Comparison of ENCODE assay signal across 12 cellular contexts in the genomic region with DNA sequence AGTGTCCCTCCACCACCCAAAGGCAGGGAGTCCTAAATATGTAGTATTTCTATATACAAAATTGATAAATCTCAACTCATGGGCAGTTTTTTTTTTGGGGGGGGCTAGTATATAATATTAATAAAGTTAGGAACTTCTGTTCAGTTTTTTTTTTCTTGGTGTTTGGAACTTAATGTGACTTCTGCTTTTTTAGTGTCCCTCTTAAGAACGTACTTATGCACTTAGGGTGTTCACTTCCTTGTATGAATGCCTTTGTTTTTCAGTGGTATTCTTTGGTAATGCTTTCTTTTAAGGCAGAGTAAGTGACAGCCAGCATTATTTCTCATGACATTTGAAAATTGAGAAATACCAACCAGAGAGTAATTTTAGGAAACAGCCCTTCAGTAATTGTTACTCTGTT. TPM values are rescaled to one million over a fixed set of nuclear protein-coding genes. Genes with fewer than 3 reads are reported as not detected.
DNase-seq lines count a peak whose midpoint lies in the region; ATAC-seq and TF ChIP-seq lines count a peak whose summit lies in the region.
"Had no signal": no experiment of that assay in that cellular context is flagged by ENCODE, and none has a peak within 500 bp of the region (broad histone marks: within the 10 kb centered on the region; RNA-seq: fewer than 3 reads in every experiment).

No MANE protein-coding gene starts in this region.

- peaks cover 16% of the 10 kb centered on the region for H3K27me3 Mint-ChIP-seq in GM23338 (ENCODE audit: insufficient read depth, low read depth, poor library complexity)

- intact Hi-C loops in A673 (cut with micrococcal nuclease; ENCODE audit: unreplicated experiment): no loop called here

- no peaks in the 10 kb centered on the region for H3K9me3 Mint-ChIP-seq in GM23338

- peak overlapping the region; percentile 88 for H3K4me3 Mint-ChIP-seq in GM23338

- no peaks in the 10 kb centered on the region for H3K27me3 ChIP-seq in BLaER1 treated with 17β-estradiol and CSF1 and Interleukin-3, amounts not matched to agents 10 nM and 100 nM
- H3K27me3 ChIP-seq in GM23338 (ENCODE audit: insufficient read depth): peaks cover 17% of the 10 kb centered on the region
- no peaks in the 10 kb centered on the region for H3K27me3 ChIP-seq in SU-DHL-6 (ENCODE audit: low read length)
- H3K27me3 ChIP-seq in lung (ENCODE audit: control insufficient read depth, insufficient read depth): no peaks in the 10 kb centered on the region
- H3K27me3 ChIP-seq in A673 (replicated peaks; ENCODE audit: insufficient read depth, low read depth, low read length, poor library complexity): peaks cover 33% of the 10 kb centered on the region
- H3K27me3 ChIP-seq: body of pancreas had no signal

- no peak for ATAC-seq in GM23338
- peak; percentile 24 for ATAC-seq in lung (ENCODE audit: insufficient read depth, low FRiP score)
- ATAC-seq in GM18867 (IDR thresholded peaks at IDR 0.05; ENCODE audit: unreplicated experiment): no peak
- no peak for ATAC-seq in HG03571 (IDR thresholded peaks at IDR 0.05; ENCODE audit: unreplicated experiment)
- no peak for ATAC-seq in GM21447 (IDR thresholded peaks at IDR 0.05; ENCODE audit: unreplicated experiment)
- ATAC-seq: body of pancreas, Panc1 had no signal

- WGBS in lung, 2 donors: 18 to 24% methylated on average over 1 of the region's 1 CpG

- peaks cover 57% of the 10 kb centered on the region for H3K4me1 Mint-ChIP-seq in GM23338

- peak overlapping the region; percentile 86 to 100 (median 96) for H3K4me2 ChIP-seq in BLaER1 treated with 17β-estradiol and CSF1 and Interleukin-3, amounts not matched to agents 10 nM and 100 nM
- peak overlapping the region; percentile 97 for H3K4me2 ChIP-seq in GM23338
- peak overlapping the region; percentile 65 for H3K4me2 ChIP-seq in SU-DHL-6 (ENCODE audit: low read depth, low read length, poor library complexity, severe bottlenecking)

- H3K9me3 ChIP-seq in BLaER1 treated with 17β-estradiol and CSF1 and Interleukin-3, amounts not matched to agents 10 nM and 100 nM (replicated peaks in 1 of 11): peaks cover 0 to 4% (median 0%) of the 10 kb centered on the region in 11 experiments; a peak in 1 of 22 replicates
- no peaks in the 10 kb centered on the region for H3K9me3 ChIP-seq in SU-DHL-6 (ENCODE audit: insufficient read depth, low read length)
- H3K9me3 ChIP-seq in lung (ENCODE audit: control insufficient read depth in 2 of 2, insufficient read depth in 1 of 2, low read length in 1 of 2): no peaks in the 10 kb centered on the region
- no peaks in the 10 kb centered on the region for H3K9me3 ChIP-seq in A673 (ENCODE audit: low read depth, low read length, poor library complexity, severe bottlenecking)
- H3K9me3 ChIP-seq: body of pancreas had no signal

- peaks cover 72 to 80% (median 76%) of the 10 kb centered on the region in 10 experiments for H3K4me1 ChIP-seq in BLaER1 treated with 17β-estradiol and CSF1 and Interleukin-3, amounts not matched to agents 10 nM and 100 nM
- H3K4me1 ChIP-seq in GM23338 (ENCODE audit: insufficient read depth) (peaks cover 57% of the 10 kb centered on the region), lung (ENCODE audit: control insufficient read depth in 2 of 2, insufficient read depth in 2 of 2, low read length in 2 of 2) (peaks cover 2 to 5% of the 10 kb centered on the region in 2 donors), A673 (ENCODE audit: insufficient read depth, low read length, poor library complexity, severe bottlenecking) (peaks cover 10% of the 10 kb centered on the region)

- no peaks in the 10 kb centered on the region; the same call in 1 of the 3 replicates for H3K36me3 Mint-ChIP-seq in GM23338 (ENCODE audit: low read depth)

- H3K79me2 ChIP-seq in GM23338 (replicated peaks; ENCODE audit: insufficient read depth) (peaks cover 64% of the 10 kb centered on the region), SU-DHL-6 (ENCODE audit: insufficient read depth, low read length) (peaks cover 48% of the 10 kb centered on the region)

- peak overlapping the region; percentile 56 to 96 (median 91); a peak in 21 of 22 replicates for H3K9ac ChIP-seq in BLaER1 treated with 17β-estradiol and CSF1 and Interleukin-3, amounts not matched to agents 10 nM and 100 nM
- peak overlapping the region; percentile 69; the same call in 1 of the 2 replicates for H3K9ac ChIP-seq in SU-DHL-6 (ENCODE audit: low read length)

- peaks cover 0 to 35% (median 9%) of the 10 kb centered on the region in 11 experiments; a peak in 10 of 22 replicates for H4K20me1 ChIP-seq in BLaER1 treated with 17β-estradiol and CSF1 and Interleukin-3, amounts not matched to agents 10 nM and 100 nM
- H4K20me1 ChIP-seq in GM23338 (replicated peaks; ENCODE audit: insufficient read depth) (peaks cover 30% of the 10 kb centered on the region), SU-DHL-6 (ENCODE audit: low read depth, low read length) (peaks cover 5% of the 10 kb centered on the region; the same call in 1 of the 2 replicates)

- DNase-seq in GM23338 (ENCODE audit: low spot score) (no peak), lung (ENCODE audit: low spot score) (no peak), A673 (ENCODE audit: low spot score) (no peak)
- DNase-seq: body of pancreas, COR-L47, retina had no signal

- H3K27ac Mint-ChIP-seq in GM23338: no peak overlapping the region

- CTCF ChIA-PET in A673 (lab: Charles Lee): no interaction called here

- BruUV-seq in A673 (replicated peaks; lab: Mats Ljungman, UMichigan): no TSS peak

- H2AFZ ChIP-seq in GM23338 (no peak overlapping the region), SU-DHL-6 (ENCODE audit: low read depth, low read length, severe bottlenecking) (no peak overlapping the region)

- peak overlapping the region; percentile 41 to 96 (median 83); a peak in 20 of 22 replicates for H3K27ac ChIP-seq in BLaER1 treated with 17β-estradiol and CSF1 and Interleukin-3, amounts not matched to agents 10 nM and 100 nM
- H3K27ac ChIP-seq in GM23338 (ENCODE audit: low read depth) (no peak overlapping the region), SU-DHL-6 (ENCODE audit: low read depth, low read length) (peak overlapping the region; percentile 40), lung (ENCODE audit: low read depth in 1 of 2, low read length in 1 of 2) (no peak overlapping the region), A673 (ENCODE audit: low read depth, low read length, poor library complexity, severe bottlenecking) (no peak overlapping the region)

- TF ChIP-seq CTCF in GM23338 (conservative IDR thresholded peaks at IDR 0.05; ENCODE audit: low read depth in 2 of 2) (no peak), SU-DHL-6 (IDR thresholded peaks at IDR 0.05; ENCODE audit: insufficient read depth, low read length, poor library complexity, severe bottlenecking) (no peak), lung (IDR thresholded peaks at IDR 0.05; ENCODE audit: control extremely low read depth, extremely low read depth) (no peak), A673 (conservative IDR thresholded peaks at IDR 0.05; ENCODE audit: low read depth, low read length) (no peak)

- no peaks in the 10 kb centered on the region for H3K9me2 ChIP-seq in GM23338 (ENCODE audit: insufficient read depth)
- H3K9me2 ChIP-seq in SU-DHL-6 (replicated peaks; ENCODE audit: insufficient read depth, low read length): no peaks in the 10 kb centered on the region

- peak overlapping the region; percentile 84 to 100 (median 98); a peak in 19 of 20 replicates for H3K4me3 ChIP-seq in BLaER1 treated with 17β-estradiol and CSF1 and Interleukin-3, amounts not matched to agents 10 nM and 100 nM
- H3K4me3 ChIP-seq in GM23338: peak overlapping the region; percentile 78
- peak overlapping the region; percentile 60 for H3K4me3 ChIP-seq in SU-DHL-6 (ENCODE audit: insufficient read depth, low read length, poor library complexity, severe bottlenecking)
- no peak overlapping the region for H3K4me3 ChIP-seq in lung
- H3K4me3 ChIP-seq in A673 (ENCODE audit: low read depth, low read length, poor library complexity, severe bottlenecking): no peak overlapping the region

- POLR2A ChIA-PET in A673 (lab: Charles Lee; ENCODE audit: low non-redundant PET): no interaction called here

- no peaks in the 10 kb centered on the region for H3F3A ChIP-seq in GM23338 (replicated peaks; ENCODE audit: low read depth)
- peaks cover 12% of the 10 kb centered on the region for H3F3A ChIP-seq in SU-DHL-6 (ENCODE audit: insufficient read depth)

- 0 out of 22 replicates have a peak, but pooled peaks cover 0 to 8% (median 0%) of the 10 kb centered on the region in 11 experiments for H3K36me3 ChIP-seq in BLaER1 treated with 17β-estradiol and CSF1 and Interleukin-3, amounts not matched to agents 10 nM and 100 nM
- H3K36me3 ChIP-seq in GM23338 (ENCODE audit: insufficient read depth) (no peaks in the 10 kb centered on the region), SU-DHL-6 (ENCODE audit: low read length) (no peaks in the 10 kb centered on the region), lung (ENCODE audit: control insufficient read depth in 2 of 2, insufficient read depth in 2 of 2, low read length in 2 of 2) (no peaks in the 10 kb centered on the region), A673 (ENCODE audit: insufficient read depth, low read length, poor library complexity, severe bottlenecking) (no peaks in the 10 kb centered on the region)

TF ChIP-seq in GM23338, 12 proteins besides CTCF, POLR2A, EP300 and RAD21 (continues in another document):
- no peak for TF ChIP-seq POLR2AphosphoS5 (IDR thresholded peaks at IDR 0.05; ENCODE audit: low read depth)
- TF ChIP-seq ZNF331 (CRISPR knock-in tag; IDR thresholded peaks at IDR 0.05; ENCODE audit: low read depth): no peak
- TF ChIP-seq CREB1 (CRISPR knock-in tag; IDR thresholded peaks at IDR 0.05; ENCODE audit: low read depth): no peak
- no peak for TF ChIP-seq NANOG (IDR thresholded peaks at IDR 0.05; ENCODE audit: borderline replicate concordance)
- no peak for TF ChIP-seq EZH2phosphoT487 (IDR thresholded peaks at IDR 0.05; ENCODE audit: unreplicated experiment)

RNA-seq across cellular contexts. Expression of a gene that starts 2.3 kb away (rescaled TPM):
- total RNA-seq in GM23338 (2014; rRNA removed; shearing (Covaris generic)): 24.9 and 25.3 TPM in 2 replicates
- 6.0 and 6.4 TPM in 2 replicates for polyA plus RNA-seq in GM23338 (2016; fragmentation: Nextera tagmentation; extraction: Ambion mirVana)
- 10 to 100 TPM; 27.0 to 27.3 TPM for total RNA-seq in lung
- 1 to 10 TPM; 5.0 to 9.0 TPM for polyA plus RNA-seq in lung
- total RNA-seq in A673 (2021): 2.0 and 3.2 TPM in 2 replicates

Comparison
In these comparisons a context has a peak if more than half of its experiments do, and no peak if none do; other contexts are left out.
1. H3K27ac ChIP-seq: peak in BLaER1 treated with 17β-estradiol and CSF1 and Interleukin-3, amounts not matched to agents 10 nM and 100 nM (11 of 11) and SU-DHL-6 (single experiment); none in GM23338 (single experiment), lung (0 of 2) and A673 (single experiment).
2. H3K4me3 ChIP-seq: peak in BLaER1 treated with 17β-estradiol and CSF1 and Interleukin-3, amounts not matched to agents 10 nM and 100 nM (10 of 10), GM23338 (single experiment) and SU-DHL-6 (single experiment); none in lung (single experiment) and A673 (single experiment).
3. Peak in every context shown above with its lines, with median percentiles within 50 percentile points of each other: H3K4me2 ChIP-seq.